19 cellular contexts compared by ENCODE assay signal in the genomic region with DNA sequence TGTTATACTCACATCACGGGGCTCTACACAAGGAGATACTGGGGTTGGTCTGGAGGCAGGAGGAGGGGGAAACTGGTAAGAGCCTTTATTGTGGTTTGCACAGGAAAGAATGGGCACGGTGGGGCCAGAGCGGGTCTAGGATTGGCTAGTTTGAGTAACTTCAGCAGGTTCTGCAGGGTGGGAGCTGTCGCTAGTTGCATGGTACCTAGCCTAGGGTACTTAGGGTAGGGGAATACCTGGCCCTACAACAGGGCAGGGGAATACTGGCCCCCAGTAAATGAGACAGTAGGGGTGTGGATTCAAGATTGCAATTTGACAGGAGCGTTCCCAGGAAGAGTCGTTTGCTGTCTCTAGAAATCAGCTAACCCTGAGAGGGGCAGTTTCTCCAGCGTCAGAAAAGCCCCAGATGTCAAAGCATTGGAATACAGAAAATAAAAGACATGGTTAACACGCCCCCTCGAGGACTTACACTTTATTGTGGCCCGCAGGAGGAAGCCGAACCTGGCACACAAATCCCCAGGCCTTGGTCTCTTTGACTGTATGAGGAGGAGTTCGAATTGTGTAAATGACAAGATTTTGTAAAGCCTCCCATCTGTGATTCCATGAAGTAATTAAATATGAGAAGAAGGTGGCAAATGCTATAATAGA. TPM values are rescaled to one million over a fixed set of nuclear protein-coding genes. Genes with fewer than 3 reads are reported as not detected.
A peak's percentile ranks its signal among the peaks of the same experiment; 100 is the strongest.
DNase-seq lines count a peak whose midpoint lies in the region; ATAC-seq and TF ChIP-seq lines count a peak whose summit lies in the region.
"Had no signal": no experiment of that assay in that cellular context is flagged by ENCODE, and none has a peak within 500 bp of the region (broad histone marks: within the 10 kb centered on the region; RNA-seq: fewer than 3 reads in every experiment).

No MANE protein-coding gene starts in this region.

- H3K79me2 ChIP-seq in DND-41 (ENCODE audit: insufficient read depth, low read length) = no peaks in the 10 kb centered on the region
- H3K79me2 ChIP-seq in Loucy (ENCODE audit: insufficient read depth, low read length) = no peaks in the 10 kb centered on the region

- H4K20me1 ChIP-seq in DND-41 (ENCODE audit: insufficient read depth, low read length) (no peaks in the 10 kb centered on the region), Loucy (ENCODE audit: insufficient read depth, low read length, poor library complexity, severe bottlenecking) (no peaks in the 10 kb centered on the region)

- H3K36me3 ChIP-seq in DND-41 (ENCODE audit: insufficient read depth, low read length) = no peaks in the 10 kb centered on the region
- no peaks in the 10 kb centered on the region for H3K36me3 ChIP-seq in Loucy (ENCODE audit: insufficient read depth, low read length)
- H3K36me3 ChIP-seq: MG63, Peyer's patch had no signal

- H3K4me3 Mint-ChIP-seq in brain = no peak overlapping the region
- H3K4me3 Mint-ChIP-seq: CD4-positive, alpha-beta T cell had no signal

- peaks cover 50% of the 10 kb centered on the region for H3K36me3 Mint-ChIP-seq in brain

- no peak overlapping the region for H2AFZ ChIP-seq in DND-41 (ENCODE audit: low read depth, low read length)
- peak overlapping the region; percentile 43 for H2AFZ ChIP-seq in Loucy (ENCODE audit: low read length)

- no peak overlapping the region for H3K4me2 ChIP-seq in DND-41 (ENCODE audit: insufficient read depth, low read length)
- peak overlapping the region; percentile 66 for H3K4me2 ChIP-seq in Loucy (ENCODE audit: low read depth, low read length, poor library complexity, severe bottlenecking)
- H3K4me2 ChIP-seq: KMS-11 had no signal

- H3K4me1 Mint-ChIP-seq in brain = peaks cover 44% of the 10 kb centered on the region

- ATAC-seq in DND-41 (ENCODE audit: insufficient read depth, low read depth) = no peak
- no peak for ATAC-seq in HG03139 (IDR thresholded peaks at IDR 0.05; ENCODE audit: unreplicated experiment)
- ATAC-seq in HG03025 (IDR thresholded peaks at IDR 0.05; ENCODE audit: low FRiP score, unreplicated experiment) = no peak

- no peak overlapping the region for H3K9ac ChIP-seq in DND-41 (ENCODE audit: low read depth, low read length)
- H3K9ac ChIP-seq in Loucy (ENCODE audit: low read depth, low read length, poor library complexity, severe bottlenecking) = no peak overlapping the region
- H3K9ac ChIP-seq: KMS-11 had no signal

- H3K9me2 ChIP-seq in Loucy (replicated peaks; ENCODE audit: low read depth, low read length) = no peaks in the 10 kb centered on the region

- no peak overlapping the region for H3K4me3 ChIP-seq in DND-41 (ENCODE audit: low read depth in 1 of 2, low read length in 2 of 2)
- peak overlapping the region; percentile 51 for H3K4me3 ChIP-seq in Loucy (ENCODE audit: low read length, poor library complexity, severe bottlenecking)
- H3K4me3 ChIP-seq: MG63, Peyer's patch had no signal

- H3K27me3 Mint-ChIP-seq in brain = no peaks in the 10 kb centered on the region

- DNase-seq in DND-41 (no peak), left kidney (ENCODE audit: low read depth, low spot score) (peak; percentile 25), SHP77 treated with DMSO at 0.1 percent for 48 hours (lab: John Stamatoyannopoulos, UW) (no peak)
- DNase-seq in stimulated activated CD4-positive, alpha-beta T cell treated with anti-CD3 and anti-CD28 coated beads, Interleukin-1b, Interleukin-23, amount 100 ng/mL, for 48 hours = no peak
- DNase-seq: CD4-positive, alpha-beta T cell; DMS53; MG63; NCI-H1092; NCI-H146; NCI-H2081 treated with DMSO at 0.1 percent for 48 hours; NCI-H226; NCI-H526; Peyer's patch; SHP77 had no signal

- H3K9me3 ChIP-seq in DND-41 (ENCODE audit: insufficient read depth, low read length, severe bottlenecking) (no peaks in the 10 kb centered on the region), Loucy (ENCODE audit: insufficient read depth, low read depth, low read length) (no peaks in the 10 kb centered on the region)
- H3K9me3 ChIP-seq: MG63, Peyer's patch had no signal

- H3K4me1 ChIP-seq in DND-41 (ENCODE audit: insufficient read depth, low read length) (no peaks in the 10 kb centered on the region), Loucy (ENCODE audit: insufficient read depth, low read length, poor library complexity, severe bottlenecking) (peaks cover 11% of the 10 kb centered on the region)
- H3K4me1 ChIP-seq: Peyer's patch had no signal

- H3K9me3 Mint-ChIP-seq in brain = peaks cover 0 to 6% (median 0%) of the 10 kb centered on the region in 5 experiments
- H3K9me3 Mint-ChIP-seq: CD4-positive, alpha-beta T cell had no signal

- H3K27me3 ChIP-seq in DND-41 (ENCODE audit: insufficient read depth, low read length, poor library complexity) (peaks cover 26% of the 10 kb centered on the region), Loucy (ENCODE audit: insufficient read depth, low read length, poor library complexity, severe bottlenecking) (no peaks in the 10 kb centered on the region)
- H3K27me3 ChIP-seq: MG63, Peyer's patch had no signal

- H3F3A ChIP-seq in Loucy (ENCODE audit: low read depth) = no peaks in the 10 kb centered on the region

- H3K27ac ChIP-seq in DND-41 (ENCODE audit: low read length) = no peak overlapping the region
- H3K27ac ChIP-seq: KMS-11, Peyer's patch had no signal

- TF ChIP-seq CTCF in DND-41 (IDR thresholded peaks at IDR 0.05; ENCODE audit: borderline replicate concordance, extremely low read depth, low read length, poor library complexity, severe bottlenecking) = peak; percentile 4
- peak; percentile 63 for TF ChIP-seq CTCF in Loucy (conservative IDR thresholded peaks at IDR 0.05; ENCODE audit: low read length)
- peak; percentile 13 to 35 for TF ChIP-seq CTCF in brain (conservative IDR thresholded peaks at IDR 0.05)

- H3K27ac Mint-ChIP-seq in brain = peak overlapping the region in 3 of 5 experiments; percentile 16 to 46 (median 17)
- H3K27ac Mint-ChIP-seq: CD4-positive, alpha-beta T cell had no signal

RNA-seq across cellular contexts. Expression of gene ST8SIA2, which starts 32.0 kb away (rescaled TPM):
- 11.6 TPM for polyA plus RNA-seq in brain (ENCODE audit: insufficient read depth, low read depth, low replicate concordance)

Comparison
In these comparisons a context has a peak if more than half of its experiments do, and no peak if none do; other contexts are left out.
1. CTCF ChIP-seq: peak in every context shown above with its lines; median percentile 63 in Loucy; 24 in brain; 4 in DND-41.